9 cellular contexts compared by ENCODE assay signal in the genomic region with DNA sequence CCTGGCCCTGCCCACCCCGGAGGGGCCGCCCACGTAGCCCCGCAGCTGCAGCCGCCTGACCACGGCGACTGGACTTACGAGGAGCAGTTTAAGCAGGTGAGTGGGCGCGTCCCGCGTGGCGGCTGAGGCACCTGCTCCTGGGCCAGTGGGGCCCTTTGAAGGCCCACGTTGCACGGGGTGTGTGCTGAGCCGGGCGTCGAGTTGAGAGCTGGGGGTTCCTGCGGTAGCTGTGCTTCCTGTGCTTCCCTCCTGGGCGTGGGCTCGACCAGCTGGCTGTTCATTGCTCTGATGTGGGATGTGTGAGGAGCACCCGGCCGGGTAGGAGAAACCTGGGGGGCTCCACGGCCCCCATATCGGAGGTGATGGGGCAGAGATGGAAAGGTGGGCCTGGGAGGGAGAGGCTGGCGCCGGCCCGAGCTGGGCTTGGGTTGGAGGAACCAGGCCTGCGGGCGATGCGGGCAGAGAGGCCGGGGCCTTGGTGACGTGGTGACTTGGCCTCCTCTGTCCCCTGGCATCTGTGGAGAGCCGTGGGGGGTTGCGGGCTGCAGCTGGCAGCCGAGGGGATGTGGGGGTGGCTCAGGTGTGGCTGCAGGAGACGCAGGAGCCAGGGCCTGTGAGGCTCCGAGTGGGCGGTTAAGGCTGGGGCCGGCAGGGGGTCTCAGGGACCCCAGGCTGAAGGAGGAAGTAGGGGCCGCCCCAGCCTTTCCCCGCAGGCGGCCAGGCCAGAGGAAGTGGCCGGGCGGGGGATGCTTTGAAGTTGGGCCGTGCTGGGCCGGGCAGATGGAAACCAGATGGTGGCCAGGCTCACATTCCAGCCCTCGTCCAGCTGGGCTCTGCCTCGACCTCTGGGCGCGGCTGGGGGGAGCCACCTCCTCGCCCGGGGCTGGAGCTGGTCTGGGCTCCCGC. TPM values are rescaled to one million over a fixed set of nuclear protein-coding genes. Genes with fewer than 3 reads are reported as not detected.
DNase-seq lines count a peak whose midpoint lies in the region; ATAC-seq and TF ChIP-seq lines count a peak whose summit lies in the region.
"Had no signal": no experiment of that assay in that cellular context is flagged by ENCODE, and none has a peak within 500 bp of the region (broad histone marks: within the 10 kb centered on the region; RNA-seq: fewer than 3 reads in every experiment).

No MANE protein-coding gene starts in this region.

- peaks cover 0 to 33% (median 11%) of the 10 kb centered on the region in 4 donors for H3K4me1 Mint-ChIP-seq in CD4-positive, CD25-positive, alpha-beta regulatory T cell
- peaks cover 23% of the 10 kb centered on the region for H3K4me1 Mint-ChIP-seq in stimulated activated effector memory CD8-positive, alpha-beta T cell treated with anti-CD3 and anti-CD28 coated beads, Interleukin-12 subunit alpha, Interleukin-12 subunit beta, amount 100 ng/mL, for 72 hours

- no peaks in the 10 kb centered on the region for H3K27me3 Mint-ChIP-seq in CD4-positive, CD25-positive, alpha-beta regulatory T cell

- no peaks in the 10 kb centered on the region for H3K9me3 ChIP-seq in CD4-positive, CD25-positive, alpha-beta regulatory T cell (ENCODE audit: control insufficient read depth in 2 of 2, low read length in 2 of 2)
- H3K9me3 ChIP-seq in right atrium auricular region: no peaks in the 10 kb centered on the region

- peak overlapping the region; percentile 54 to 96 (median 82) for H3K27ac Mint-ChIP-seq in CD4-positive, CD25-positive, alpha-beta regulatory T cell
- peak overlapping the region; percentile 74 for H3K27ac Mint-ChIP-seq in stimulated activated effector memory CD8-positive, alpha-beta T cell treated with anti-CD3 and anti-CD28 coated beads, Interleukin-12 subunit alpha, Interleukin-12 subunit beta, amount 100 ng/mL, for 72 hours

- no peak overlapping the region for H3K4me3 ChIP-seq in CD4-positive, CD25-positive, alpha-beta regulatory T cell (ENCODE audit: low read depth, low read length)
- peak overlapping the region in 1 of 2 donors; percentile 14 for H3K4me3 ChIP-seq in right atrium auricular region

- H3K27ac ChIP-seq in CD4-positive, CD25-positive, alpha-beta regulatory T cell (ENCODE audit: insufficient read depth, low read length, poor library complexity, severe bottlenecking): no peak overlapping the region
- H3K27ac ChIP-seq in right atrium auricular region: peak overlapping the region in 1 of 2 donors; percentile 84

- H3K36me3 Mint-ChIP-seq in CD4-positive, CD25-positive, alpha-beta regulatory T cell: peaks cover 3% of the 10 kb centered on the region
- H3K36me3 Mint-ChIP-seq in stimulated activated effector memory CD8-positive, alpha-beta T cell treated with anti-CD3 and anti-CD28 coated beads, Interleukin-12 subunit alpha, Interleukin-12 subunit beta, amount 100 ng/mL, for 72 hours: peaks cover 21% of the 10 kb centered on the region

- no peaks in the 10 kb centered on the region for H3K36me3 ChIP-seq in CD4-positive, CD25-positive, alpha-beta regulatory T cell (ENCODE audit: control insufficient read depth, insufficient read depth, low read length)
- H3K36me3 ChIP-seq in right atrium auricular region: no peaks in the 10 kb centered on the region

- H3K4me1 ChIP-seq in CD4-positive, CD25-positive, alpha-beta regulatory T cell (ENCODE audit: control insufficient read depth, insufficient read depth, low read length, poor library complexity, severe bottlenecking): peaks cover 21% of the 10 kb centered on the region
- H3K4me1 ChIP-seq in right atrium auricular region: peaks cover 0 to 42% of the 10 kb centered on the region in 2 donors

- in situ Hi-C loops in KBM-7 (cut with MboI; ENCODE audit: low pct_unique_long_range_greater_than_20kb, low sequenced_read_pairs): no loop called here

- peak in 1 of 3 donors; percentile 74 for DNase-seq in CD4-positive, CD25-positive, alpha-beta regulatory T cell
- DNase-seq in KBM-7 (peak; percentile 65), amniotic stem cell (lab: John Stamatoyannopoulos, UW) (peak; percentile 90), right atrium auricular region (ENCODE audit: low spot score) (peak; percentile 74)
- no peak for DNase-seq in stimulated activated effector memory CD8-positive, alpha-beta T cell treated with anti-CD3 and anti-CD28 coated beads, Interleukin-12 subunit alpha, Interleukin-12 subunit beta, amount 100 ng/mL, for 72 hours (ENCODE audit: low spot score in 2 of 2)

- H3K9me3 Mint-ChIP-seq in CD4-positive, CD25-positive, alpha-beta regulatory T cell: peaks cover 0 to 2% (median 0%) of the 10 kb centered on the region in 7 donors
- no peaks in the 10 kb centered on the region for H3K9me3 Mint-ChIP-seq in stimulated activated effector memory CD8-positive, alpha-beta T cell treated with anti-CD3 and anti-CD28 coated beads, Interleukin-12 subunit alpha, Interleukin-12 subunit beta, amount 100 ng/mL, for 72 hours

- peak; percentile 59 to 73 for ATAC-seq in CD4-positive, CD25-positive, alpha-beta regulatory T cell (ENCODE audit: low read depth in 2 of 2)
- ATAC-seq in stimulated activated effector memory CD8-positive, alpha-beta T cell treated with anti-CD3 and anti-CD28 coated beads, Interleukin-12 subunit alpha, Interleukin-12 subunit beta, amount 100 ng/mL, for 72 hours: peak; percentile 42
- ATAC-seq in HG02884 (IDR thresholded peaks at IDR 0.05; ENCODE audit: unreplicated experiment): no peak
- ATAC-seq in GM21576 (IDR thresholded peaks at IDR 0.05; ENCODE audit: unreplicated experiment): no peak
- no peak for ATAC-seq in GM18861 (IDR thresholded peaks at IDR 0.05; ENCODE audit: unreplicated experiment)

- no peaks in the 10 kb centered on the region for H3K27me3 ChIP-seq in CD4-positive, CD25-positive, alpha-beta regulatory T cell (ENCODE audit: control insufficient read depth, insufficient read depth, low read length)
- H3K27me3 ChIP-seq in right atrium auricular region: no peaks in the 10 kb centered on the region

- TF ChIP-seq CTCF in right atrium auricular region (IDR thresholded peaks at IDR 0.05): no peak

- H3K4me3 Mint-ChIP-seq in CD4-positive, CD25-positive, alpha-beta regulatory T cell: peak overlapping the region; percentile 12 to 89 (median 67)
- peak overlapping the region; percentile 66 for H3K4me3 Mint-ChIP-seq in stimulated activated effector memory CD8-positive, alpha-beta T cell treated with anti-CD3 and anti-CD28 coated beads, Interleukin-12 subunit alpha, Interleukin-12 subunit beta, amount 100 ng/mL, for 72 hours

RNA-seq across cellular contexts. Expression of a gene that starts 7.1 kb away (rescaled TPM):
- total RNA-seq in CD4-positive, CD25-positive, alpha-beta regulatory T cell: 14.4 TPM
- polyA plus RNA-seq in CD4-positive, CD25-positive, alpha-beta regulatory T cell: 1 to 10 TPM in 2 of 4 donors, under 1 TPM in 2; 0.63 to 1.4 (median 0.99) TPM
- 1 to 10 TPM; 1.7 to 3.4 TPM for total RNA-seq in right atrium auricular region

RNA-seq across cellular contexts. Expression of a gene that starts 15.8 kb away (rescaled TPM):
- total RNA-seq in CD4-positive, CD25-positive, alpha-beta regulatory T cell: 0.86 TPM
- polyA plus RNA-seq in CD4-positive, CD25-positive, alpha-beta regulatory T cell: 1 to 10 TPM in 1 of 4 donors, under 1 TPM in 2, not detected in 1; 0.21 to 1.2 (median 0.48) TPM
- total RNA-seq in right atrium auricular region: not detected

RNA-seq across cellular contexts. Expression of a gene that starts 19.9 kb away (rescaled TPM):
- 266 TPM for total RNA-seq in CD4-positive, CD25-positive, alpha-beta regulatory T cell
- 100 to 1,000 TPM; 249 to 283 (median 267) TPM for polyA plus RNA-seq in CD4-positive, CD25-positive, alpha-beta regulatory T cell
- total RNA-seq in right atrium auricular region: 10 to 100 TPM; 19.5 to 30.4 TPM

RNA-seq across cellular contexts. Expression of a gene that starts 39.6 kb away (rescaled TPM):
- not detected for total RNA-seq in CD4-positive, CD25-positive, alpha-beta regulatory T cell
- not detected for polyA plus RNA-seq in CD4-positive, CD25-positive, alpha-beta regulatory T cell
- total RNA-seq in right atrium auricular region: not detected
- total RNA-seq: glomerular endothelial cell had no signal

RNA-seq across cellular contexts. Expression of a gene that starts 39.9 kb away (rescaled TPM):
- 71.5 TPM for total RNA-seq in CD4-positive, CD25-positive, alpha-beta regulatory T cell
- 10 to 100 TPM; 61.9 to 91.7 (median 81.4) TPM for polyA plus RNA-seq in CD4-positive, CD25-positive, alpha-beta regulatory T cell
- 10 to 100 TPM; 17.7 to 26.5 TPM for total RNA-seq in right atrium auricular region

Comparison
In these comparisons a context has a peak if more than half of its experiments do, and no peak if none do; other contexts are left out.
1. ATAC-seq: peak in CD4-positive, CD25-positive, alpha-beta regulatory T cell (2 of 2) and stimulated activated effector memory CD8-positive, alpha-beta T cell treated with anti-CD3 and anti-CD28 coated beads, Interleukin-12 subunit alpha, Interleukin-12 subunit beta, amount 100 ng/mL, for 72 hours (single experiment); none in HG02884 (single experiment), GM21576 (single experiment) and GM18861 (single experiment).
2. DNase-seq: peak in KBM-7 (single experiment), amniotic stem cell (single experiment) and right atrium auricular region (single experiment); none in stimulated activated effector memory CD8-positive, alpha-beta T cell treated with anti-CD3 and anti-CD28 coated beads, Interleukin-12 subunit alpha, Interleukin-12 subunit beta, amount 100 ng/mL, for 72 hours (0 of 2).